ENCODE assay signal across 16 cellular contexts in the genomic region with DNA sequence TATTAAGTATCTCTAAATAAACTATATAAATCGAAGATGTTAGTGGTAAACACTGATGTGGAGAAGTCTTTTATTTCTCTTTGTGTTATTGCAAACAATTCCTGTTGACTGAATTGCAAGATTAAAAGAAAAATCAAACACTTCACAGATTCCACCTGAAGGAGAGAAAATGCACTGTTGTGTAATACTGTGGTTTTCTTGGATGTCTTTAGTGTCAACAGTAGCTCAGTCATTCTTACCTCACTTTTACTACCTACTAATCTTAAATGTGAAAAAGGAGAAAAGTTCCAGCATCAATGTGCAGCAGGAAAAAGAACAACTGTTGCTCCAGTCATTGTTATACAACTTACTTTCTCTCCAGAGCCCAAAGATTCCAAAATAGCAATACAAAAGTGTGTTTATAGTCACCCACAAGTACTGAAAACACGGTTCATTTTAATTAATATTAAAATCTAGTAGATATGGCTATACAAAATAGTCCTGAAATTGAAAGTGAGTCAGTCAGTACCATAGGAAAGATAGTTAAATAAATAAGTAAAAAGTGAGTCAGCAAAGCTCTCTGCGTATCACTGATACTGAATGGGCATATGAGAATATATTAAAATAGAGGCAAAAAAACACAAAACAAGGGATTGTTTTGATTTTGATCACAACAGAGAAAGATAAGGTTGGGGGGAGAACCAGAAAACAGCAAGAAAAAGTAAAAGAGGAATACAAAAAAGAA.
DNase-seq lines count a peak whose midpoint lies in the region; ATAC-seq, FAIRE-seq and TF ChIP-seq lines count a peak whose summit lies in the region.
"Had no signal": no experiment of that assay in that cellular context is flagged by ENCODE, and none has a peak within 500 bp of the region (broad histone marks: within the 10 kb centered on the region; RNA-seq: fewer than 3 reads in every experiment).

No MANE protein-coding gene starts in this region.

- no peak for ATAC-seq in GM18520 (IDR thresholded peaks at IDR 0.05; ENCODE audit: unreplicated experiment)
- no peak for ATAC-seq in HG03135 (IDR thresholded peaks at IDR 0.05; ENCODE audit: unreplicated experiment)
- ATAC-seq: left cardiac atrium had no signal

- peak; percentile 85 for FAIRE-seq in H54 (lab: Jason Lieb, UNC)
- FAIRE-seq: endometrium had no signal

- H3K9ac ChIP-seq in adipocyte (ENCODE audit: low read length): no peak overlapping the region

- TF ChIP-seq CTCF in fibroblast of villous mesenchyme (IDR thresholded peaks at IDR 0.05; ENCODE audit: insufficient read depth, low read depth, low read length) (no peak), vagina (IDR thresholded peaks at IDR 0.05) (no peak)

- H3K4me1 ChIP-seq in adipocyte (ENCODE audit: control insufficient read depth, insufficient read depth, low read length): peaks cover 10% of the 10 kb centered on the region
- H3K4me1 ChIP-seq in vagina: no peaks in the 10 kb centered on the region
- H3K4me1 ChIP-seq: testis had no signal

- peak; percentile 28 for DNase-seq in AG08396 (ENCODE audit: low spot score)
- DNase-seq in H54 (ENCODE audit: insufficient read length, low spot score): peak; percentile 25
- DNase-seq in adipocyte (ENCODE audit: low read depth): peak; percentile 36
- peak; percentile 37 for DNase-seq in fibroblast of villous mesenchyme (ENCODE audit: low read depth)
- DNase-seq in vagina (ENCODE audit: extremely low spot score in 2 of 2): no peak
- DNase-seq in NCI-H1694 (lab: John Stamatoyannopoulos, UW): no peak
- DNase-seq: activated gamma-delta T cell; central memory CD4-positive, alpha-beta T cell; left cardiac atrium; NCI-H2107; T1000; testis had no signal

- H3K9me3 ChIP-seq in adipocyte (ENCODE audit: control insufficient read depth, low read length) (no peaks in the 10 kb centered on the region), vagina (no peaks in the 10 kb centered on the region)
- H3K9me3 ChIP-seq: testis had no signal

- H3K27me3 ChIP-seq in adipocyte (replicated peaks; ENCODE audit: control insufficient read depth, insufficient read depth, low read length) (no peaks in the 10 kb centered on the region), vagina (no peaks in the 10 kb centered on the region)
- H3K27me3 ChIP-seq: testis had no signal

- peaks cover 43% of the 10 kb centered on the region for H3K36me3 ChIP-seq in adipocyte (ENCODE audit: control insufficient read depth, insufficient read depth, low read length, severe bottlenecking)
- H3K36me3 ChIP-seq in vagina: peaks cover 0 to 15% of the 10 kb centered on the region in 2 donors

- no peak for TF ChIP-seq POLR2A in H54 (IDR thresholded peaks at IDR 0.05; ENCODE audit: low read depth, low read length)
- TF ChIP-seq POLR2A in vagina (IDR thresholded peaks at IDR 0.05): no peak

- intact Hi-C loops in vagina (cut with DNase I): no loop called here

- no peak overlapping the region for H3K4me3 ChIP-seq in adipocyte (ENCODE audit: low read length)
- no peak overlapping the region for H3K4me3 ChIP-seq in fibroblast of villous mesenchyme (ENCODE audit: low read depth, low read length)
- H3K4me3 ChIP-seq in vagina: no peak overlapping the region
- H3K4me3 ChIP-seq: testis had no signal

- no peak overlapping the region for H3K27ac ChIP-seq in vagina
- H3K27ac ChIP-seq: C4-2B, testis had no signal

Comparison
In these comparisons a context has a peak if more than half of its experiments do, and no peak if none do; other contexts are left out.
1. DNase-seq: peak in AG08396 (single experiment), H54 (single experiment), adipocyte (single experiment) and fibroblast of villous mesenchyme (single experiment); none in vagina (0 of 2) and NCI-H1694 (single experiment).